11 cellular contexts compared by ENCODE assay signal in the genomic region with DNA sequence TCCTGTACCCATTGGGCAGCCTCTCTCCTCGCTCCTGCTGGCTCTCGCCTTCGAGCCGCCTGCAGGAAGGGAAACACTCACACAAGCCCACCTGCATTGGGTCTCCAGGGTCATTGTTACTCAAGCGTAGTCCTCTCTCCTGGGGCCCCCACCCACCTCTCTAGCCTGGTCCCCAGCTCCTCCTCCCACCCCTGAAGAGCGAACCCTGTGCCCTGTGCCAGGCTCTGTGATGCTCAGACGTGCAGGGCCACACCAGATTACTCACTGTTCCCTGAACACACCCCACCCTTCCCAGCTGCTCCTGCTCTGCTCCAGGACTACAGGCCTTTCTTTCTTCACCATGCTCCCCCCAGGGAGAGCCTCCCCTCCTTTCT.
DNase-seq lines count a peak whose midpoint lies in the region; ATAC-seq and TF ChIP-seq lines count a peak whose summit lies in the region.
"Had no signal": no experiment of that assay in that cellular context is flagged by ENCODE, and none has a peak within 500 bp of the region (broad histone marks: within the 10 kb centered on the region; RNA-seq: fewer than 3 reads in every experiment).

No MANE protein-coding gene starts in this region.

- H3K27ac ChIP-seq in IMR-90 (ENCODE audit: insufficient read depth, low read length) = no peak overlapping the region
- peak overlapping the region; percentile 97 for H3K27ac ChIP-seq in left ventricle myocardium inferior (replicated peaks)
- H3K27ac ChIP-seq in neural progenitor cell = no peak overlapping the region

- no peak overlapping the region for H2BK120ac ChIP-seq in IMR-90 (ENCODE audit: low read depth, low read length)

- H3K36me3 Mint-ChIP-seq in activated naive CD8-positive, alpha-beta T cell treated with anti-CD3 and anti-CD28 coated beads for 36 hours = no peaks in the 10 kb centered on the region
- no peaks in the 10 kb centered on the region for H3K36me3 Mint-ChIP-seq in stimulated activated memory B cell treated with anti-CD40 and anti-IgM and Interleukin-4, amounts not matched to agents 10 μg/mL and 1 μg/mL and 100 μg/mL, for 72 hours
- H3K36me3 Mint-ChIP-seq in neural progenitor cell = peaks cover 2% of the 10 kb centered on the region

- no peak for TF ChIP-seq CTCF in IMR-90 (conservative IDR thresholded peaks at IDR 0.05; ENCODE audit: low read depth, low read length)
- TF ChIP-seq CTCF in left ventricle myocardium inferior (IDR thresholded peaks at IDR 0.05; ENCODE audit: borderline replicate concordance) = no peak
- no peak for TF ChIP-seq CTCF in neural progenitor cell (IDR thresholded peaks at IDR 0.05)

- no peak for TF ChIP-seq RAD21 in IMR-90 (IDR thresholded peaks at IDR 0.05; ENCODE audit: low read length)

- H4K5ac ChIP-seq in IMR-90 (ENCODE audit: low read depth, low read length) = no peak overlapping the region

- no peak overlapping the region for H4K8ac ChIP-seq in IMR-90 (ENCODE audit: low read depth in 2 of 2, low read length in 2 of 2)

- no peak overlapping the region for H2BK5ac ChIP-seq in IMR-90 (ENCODE audit: low read depth, low read length, poor library complexity, severe bottlenecking)

- no peak overlapping the region for H3K4ac ChIP-seq in IMR-90 (ENCODE audit: low read depth, low read length)

- CTCF ChIA-PET in IMR-90 (lab: Yijun Ruan, JAX) = interaction anchor here (1.0 to 2.2 kb wide), 2 partner anchors 176 to 218 kb away, joined by 4 to 26 read pairs; partner anchors contain the start of gene WNK1

- peaks cover 0 to 17% of the 10 kb centered on the region in 2 experiments; a peak in 2 of 4 replicates for H3K79me1 ChIP-seq in IMR-90 (ENCODE audit: low read depth in 1 of 2, low read length in 2 of 2)

- H3K9me3 ChIP-seq in IMR-90 (ENCODE audit: control insufficient read depth, insufficient read depth, low read length) (0 out of 2 replicates have a peak, but pooled peaks cover 2% of the 10 kb centered on the region), left ventricle myocardium inferior (replicated peaks) (no peaks in the 10 kb centered on the region), neural progenitor cell (ENCODE audit: low read depth) (no peaks in the 10 kb centered on the region)

- peak overlapping the region; percentile 93 for H2AFZ ChIP-seq in IMR-90 (replicated peaks; ENCODE audit: low read length, poor library complexity)
- no peak overlapping the region for H2AFZ ChIP-seq in neural progenitor cell (replicated peaks)

- no TSS peak for BruUV-seq in IMR-90 (replicated peaks; lab: Mats Ljungman, UMichigan)

- H2BK20ac ChIP-seq in IMR-90 (ENCODE audit: low read depth, low read length) = no peak overlapping the region

- POLR2A ChIA-PET in IMR-90 (lab: Charles Lee; ENCODE audit: unreplicated experiment) = no interaction called here

- no peak for DNase-seq in IMR-90
- no peak for DNase-seq in activated naive CD8-positive, alpha-beta T cell treated with anti-CD3 and anti-CD28 coated beads for 36 hours
- DNase-seq in left ventricle myocardium inferior = no peak
- no peak for DNase-seq in medulla oblongata (ENCODE audit: extremely low spot score)
- DNase-seq in neural progenitor cell (ENCODE audit: low spot score) = no peak
- no peak for DNase-seq in NCI-H345 treated with DMSO at 0.1 percent for 48 hours (lab: John Stamatoyannopoulos, UW; ENCODE audit: unreplicated experiment)
- DNase-seq: DMS153; effector memory CD4-positive, alpha-beta T cell; NCI-H748 treated with DMSO at 0.1 percent for 48 hours had no signal

- H3K9me1 ChIP-seq in IMR-90 (ENCODE audit: insufficient read depth, low read length) = peaks cover 19% of the 10 kb centered on the region

- H2BK15ac ChIP-seq in IMR-90 (ENCODE audit: low read depth, low read length) = no peak overlapping the region

- H3K14ac ChIP-seq in IMR-90 (replicated peaks; ENCODE audit: low read depth, low read length) = 0 out of 2 replicates have a peak overlapping the region, but pooled peaks have one; percentile 8

- peaks cover 54% of the 10 kb centered on the region for H3F3A ChIP-seq in neural progenitor cell (ENCODE audit: low read depth)

- no peaks in the 10 kb centered on the region for H3K79me2 ChIP-seq in neural progenitor cell (ENCODE audit: low read depth)

- intact Hi-C loops in IMR-90 (cut with micrococcal nuclease) (loop anchor here (5.0 to 10.0 kb wide), 3 partner anchors 280 to 1012 kb away; no protein-coding TSS in a partner anchor), left ventricle myocardium inferior (cut with micrococcal nuclease) (loop anchor here (5.0 kb wide), 2 partner anchors 182 to 242 kb away; no protein-coding TSS in a partner anchor)

- H3K23ac ChIP-seq in IMR-90 (ENCODE audit: low read depth, low read length) = no peak overlapping the region

- no peak overlapping the region for H3K4me3 Mint-ChIP-seq in activated naive CD8-positive, alpha-beta T cell treated with anti-CD3 and anti-CD28 coated beads for 36 hours
- no peak overlapping the region for H3K4me3 Mint-ChIP-seq in stimulated activated memory B cell treated with anti-CD40 and anti-IgM and Interleukin-4, amounts not matched to agents 10 μg/mL and 1 μg/mL and 100 μg/mL, for 72 hours
- no peak overlapping the region for H3K4me3 Mint-ChIP-seq in neural progenitor cell

- H3K4me1 ChIP-seq in IMR-90 (ENCODE audit: control insufficient read depth, insufficient read depth, low read length) = peaks cover 15% of the 10 kb centered on the region
- peaks cover 94% of the 10 kb centered on the region for H3K4me1 ChIP-seq in left ventricle myocardium inferior
- peaks cover 51% of the 10 kb centered on the region for H3K4me1 ChIP-seq in neural progenitor cell

- H2AK5ac ChIP-seq in IMR-90 (ENCODE audit: low read depth, low read length) = 0 out of 2 replicates have a peak overlapping the region, but pooled peaks have one; percentile 10

- H3K4me2 ChIP-seq in IMR-90 (ENCODE audit: low read depth, low read length) (no peak overlapping the region), neural progenitor cell (no peak overlapping the region)

- H3K27me3 Mint-ChIP-seq in activated naive CD8-positive, alpha-beta T cell treated with anti-CD3 and anti-CD28 coated beads for 36 hours = no peaks in the 10 kb centered on the region
- no peaks in the 10 kb centered on the region for H3K27me3 Mint-ChIP-seq in stimulated activated memory B cell treated with anti-CD40 and anti-IgM and Interleukin-4, amounts not matched to agents 10 μg/mL and 1 μg/mL and 100 μg/mL, for 72 hours
- peaks cover 19% of the 10 kb centered on the region for H3K27me3 Mint-ChIP-seq in neural progenitor cell (ENCODE audit: insufficient read depth, low read depth)

- H3K36me3 ChIP-seq in IMR-90 (ENCODE audit: control insufficient read depth, insufficient read depth, low read length) (no peaks in the 10 kb centered on the region), left ventricle myocardium inferior (no peaks in the 10 kb centered on the region), neural progenitor cell (no peaks in the 10 kb centered on the region)

- no peak overlapping the region for H3K4me3 ChIP-seq in IMR-90 (ENCODE audit: insufficient read depth, low read depth, low read length)
- no peak overlapping the region for H3K4me3 ChIP-seq in left ventricle myocardium inferior
- H3K4me3 ChIP-seq in neural progenitor cell = no peak overlapping the region

- no peak overlapping the region for H4K91ac ChIP-seq in IMR-90 (ENCODE audit: insufficient read depth, low read depth, low read length)

- H3K56ac ChIP-seq in IMR-90 (ENCODE audit: extremely low read depth, insufficient read depth, low read length) = no peak overlapping the region

- H2AK9ac ChIP-seq in IMR-90 (replicated peaks; ENCODE audit: low read depth, low read length, poor library complexity) = peak overlapping the region; percentile 57

- in situ Hi-C loops in IMR-90 (cut with MboI; ENCODE audit: low sequenced_read_pairs) = loop anchor here (5.0 to 10.0 kb wide), 3 partner anchors 177 to 1010 kb away; partner anchors contain the start of gene WNK1

- no peak overlapping the region for H3K9ac ChIP-seq in IMR-90 (ENCODE audit: low read depth, low read length)
- no peak overlapping the region for H3K9ac ChIP-seq in neural progenitor cell

- dilution Hi-C loops in IMR-90 (cut with HindIII; ENCODE audit: low sequenced_read_pairs, unreplicated experiment) = no loop called here

- H3K27me3 ChIP-seq in IMR-90 (ENCODE audit: control insufficient read depth, insufficient read depth, low read length) (peaks cover 9% of the 10 kb centered on the region), left ventricle myocardium inferior (ENCODE audit: low read depth) (no peaks in the 10 kb centered on the region), neural progenitor cell (peaks cover 12% of the 10 kb centered on the region)

- no peaks in the 10 kb centered on the region for H3K9me3 Mint-ChIP-seq in activated naive CD8-positive, alpha-beta T cell treated with anti-CD3 and anti-CD28 coated beads for 36 hours
- H3K9me3 Mint-ChIP-seq in stimulated activated memory B cell treated with anti-CD40 and anti-IgM and Interleukin-4, amounts not matched to agents 10 μg/mL and 1 μg/mL and 100 μg/mL, for 72 hours = no peaks in the 10 kb centered on the region
- H3K9me3 Mint-ChIP-seq in neural progenitor cell = peaks cover 4% of the 10 kb centered on the region

- H3K27ac Mint-ChIP-seq in activated naive CD8-positive, alpha-beta T cell treated with anti-CD3 and anti-CD28 coated beads for 36 hours = peak overlapping the region; percentile 7
- peak overlapping the region; percentile 58 for H3K27ac Mint-ChIP-seq in stimulated activated memory B cell treated with anti-CD40 and anti-IgM and Interleukin-4, amounts not matched to agents 10 μg/mL and 1 μg/mL and 100 μg/mL, for 72 hours
- no peak overlapping the region for H3K27ac Mint-ChIP-seq in neural progenitor cell

- peaks cover 21% of the 10 kb centered on the region for H3K4me1 Mint-ChIP-seq in activated naive CD8-positive, alpha-beta T cell treated with anti-CD3 and anti-CD28 coated beads for 36 hours
- H3K4me1 Mint-ChIP-seq in stimulated activated memory B cell treated with anti-CD40 and anti-IgM and Interleukin-4, amounts not matched to agents 10 μg/mL and 1 μg/mL and 100 μg/mL, for 72 hours = peaks cover 12% of the 10 kb centered on the region
- peaks cover 39% of the 10 kb centered on the region for H3K4me1 Mint-ChIP-seq in neural progenitor cell

- no peak overlapping the region for H3K18ac ChIP-seq in IMR-90 (ENCODE audit: low read depth, low read length)

- ATAC-seq in IMR-90 (ENCODE audit: low read depth) = no peak
- ATAC-seq in stimulated activated memory B cell treated with anti-CD40 and anti-IgM and Interleukin-4, amounts not matched to agents 10 μg/mL and 1 μg/mL and 100 μg/mL, for 72 hours = no peak
- no peak for ATAC-seq in HG03025 (IDR thresholded peaks at IDR 0.05; ENCODE audit: low FRiP score, unreplicated experiment)

- TF ChIP-seq POLR2A in IMR-90 (IDR thresholded peaks at IDR 0.05; ENCODE audit: low read depth, low read length) = no peak

- H4K20me1 ChIP-seq in IMR-90 (ENCODE audit: insufficient read depth, low read length) (no peaks in the 10 kb centered on the region), neural progenitor cell (ENCODE audit: low read depth) (no peaks in the 10 kb centered on the region)

- 84% methylated on average over 4 of the region's 7 CpGs; no CpG with 5 or more reads in 1 of the 2 experiments for WGBS in IMR-90 (ENCODE audit: extremely low coverage in 2 of 2, insufficient read length in 1 of 2), 2 experiments

TF ChIP-seq in IMR-90, 13 proteins besides CTCF, POLR2A, EP300 and RAD21 (continues in another document):
- TF ChIP-seq RFX5 (IDR thresholded peaks at IDR 0.05; ENCODE audit: low read depth, low read length) (no peak), FOS (IDR thresholded peaks at IDR 0.05; ENCODE audit: low read depth, low read length) (no peak)
